20 cellular contexts compared by ENCODE assay signal in genomic region chr3:25548836-25549235, GRCh38.
DNase-seq lines count a peak whose midpoint lies in the region; ATAC-seq, FAIRE-seq and TF ChIP-seq lines count a peak whose summit lies in the region.
"Had no signal": no experiment of that assay in that cellular context is flagged by ENCODE, and none has a peak within 500 bp of the region (broad histone marks: within the 10 kb centered on the region; RNA-seq: fewer than 3 reads in every experiment).

No MANE protein-coding gene starts in this region.

- H3K27ac ChIP-seq in left ventricle myocardium inferior (replicated peaks): peak overlapping the region; percentile 3
- H3K27ac ChIP-seq in heart right ventricle: no peak overlapping the region
- H3K27ac ChIP-seq in endothelial cell of umbilical vein (ENCODE audit: insufficient read depth, low read depth, low read length): no peak overlapping the region
- H3K27ac ChIP-seq: GM23248 had no signal

- no peak for TF ChIP-seq POLR2A in endothelial cell of umbilical vein (IDR thresholded peaks at IDR 0.05; ENCODE audit: low read depth, low read length)

- dilution Hi-C loops in endothelial cell of umbilical vein (cut with MboI; ENCODE audit: extremely low pct_ligation_motif_present, low sequenced_read_pairs): no loop called here

- TF ChIP-seq CTCF in left ventricle myocardium inferior (IDR thresholded peaks at IDR 0.05; ENCODE audit: borderline replicate concordance) (peak; percentile 14), heart right ventricle (IDR thresholded peaks at IDR 0.05) (peak in 1 of 9 donors; percentile 7), endothelial cell of umbilical vein (IDR thresholded peaks at IDR 0.05; ENCODE audit: extremely low read depth in 1 of 2, insufficient read depth in 1 of 2, low read depth in 1 of 2, low read length in 2 of 2) (no peak), D721Med (IDR thresholded peaks at IDR 0.05; ENCODE audit: insufficient read depth, missing control alignments) (no peak)

- no peaks in the 10 kb centered on the region for H4K20me1 ChIP-seq in endothelial cell of umbilical vein (replicated peaks; ENCODE audit: control insufficient read depth, extremely low read depth, insufficient read depth, low read length)

- ATAC-seq in heart right ventricle (no peak), HG03097 (IDR thresholded peaks at IDR 0.05; ENCODE audit: low FRiP score, unreplicated experiment) (no peak)
- ATAC-seq in stimulated activated naive CD8-positive, alpha-beta T cell treated with anti-CD3 and anti-CD28 coated beads, Interleukin-15, Interleukin-2, amounts not matched to agents 100 U/mL and 50 U/mL, for 24 hours: no peak
- ATAC-seq: CD8-positive, alpha-beta T cell; HCT116; HepG2 had no signal

- intact Hi-C loops in left ventricle myocardium inferior (cut with micrococcal nuclease) (no loop called here), heart right ventricle (cut with DNase I) (no loop called here), endothelial cell of umbilical vein (cut with micrococcal nuclease) (no loop called here)

- POLR2A ChIA-PET in endothelial cell of umbilical vein (lab: Charles Lee): no interaction called here

- H3K9me3 ChIP-seq in left ventricle myocardium inferior (replicated peaks): peaks cover 4% of the 10 kb centered on the region
- H3K9me3 ChIP-seq in heart right ventricle: no peaks in the 10 kb centered on the region
- H3K9me3 ChIP-seq in endothelial cell of umbilical vein (replicated peaks; ENCODE audit: control insufficient read depth, insufficient read depth, low read length): no peaks in the 10 kb centered on the region

- no peaks in the 10 kb centered on the region for H3K27me3 ChIP-seq in left ventricle myocardium inferior (ENCODE audit: low read depth)
- H3K27me3 ChIP-seq in heart right ventricle: no peaks in the 10 kb centered on the region
- no peaks in the 10 kb centered on the region for H3K27me3 ChIP-seq in endothelial cell of umbilical vein (ENCODE audit: control insufficient read depth in 2 of 2, insufficient read depth in 2 of 2, low read length in 2 of 2)

- no peaks in the 10 kb centered on the region for H3K9me1 ChIP-seq in endothelial cell of umbilical vein (replicated peaks; ENCODE audit: control insufficient read depth, extremely low read depth, insufficient read depth, low read length)

- BruUV-seq in endothelial cell of umbilical vein (replicated peaks; lab: Mats Ljungman, UMichigan): no TSS peak

- WGBS in heart right ventricle, 2 donors: 53 to 58% methylated on average over 2 of the region's 2 CpGs

- no peak overlapping the region for H3K4me2 ChIP-seq in endothelial cell of umbilical vein (ENCODE audit: insufficient read depth, low read length)

- H3K4me3 ChIP-seq in left ventricle myocardium inferior: no peak overlapping the region
- no peak overlapping the region for H3K4me3 ChIP-seq in heart right ventricle
- H3K4me3 ChIP-seq in endothelial cell of umbilical vein (replicated peaks in 1 of 3; ENCODE audit: insufficient read depth in 1 of 3, low read depth in 1 of 3, low read length in 3 of 3): no peak overlapping the region
- H3K4me3 ChIP-seq: GM23248 had no signal

- H2AFZ ChIP-seq in endothelial cell of umbilical vein (ENCODE audit: low read depth, low read length): no peak overlapping the region
- H2AFZ ChIP-seq: GM23248 had no signal

- H3K9ac ChIP-seq in endothelial cell of umbilical vein (replicated peaks; ENCODE audit: extremely low read depth, insufficient read depth, low read length): no peak overlapping the region
- H3K9ac ChIP-seq: GM23248 had no signal

- H3K4me1 ChIP-seq in left ventricle myocardium inferior (peaks cover 45% of the 10 kb centered on the region), heart right ventricle (peaks cover 0 to 22% (median 3%) of the 10 kb centered on the region in 9 donors), endothelial cell of umbilical vein (ENCODE audit: control insufficient read depth, extremely low read depth, insufficient read depth, low read length) (peaks cover 9% of the 10 kb centered on the region)

- no peaks in the 10 kb centered on the region for H3K36me3 ChIP-seq in left ventricle myocardium inferior
- no peaks in the 10 kb centered on the region for H3K36me3 ChIP-seq in heart right ventricle
- H3K36me3 ChIP-seq in endothelial cell of umbilical vein (ENCODE audit: control insufficient read depth in 2 of 2, extremely low read depth in 1 of 2, insufficient read depth in 2 of 2, low read length in 2 of 2): no peaks in the 10 kb centered on the region

- FAIRE-seq in endothelial cell of umbilical vein (lab: Jason Lieb, UNC): peak; percentile 66
- no peak for FAIRE-seq in D721Med (lab: Jason Lieb, UNC)
- FAIRE-seq: HepG2 had no signal

- CTCF ChIA-PET in endothelial cell of umbilical vein (lab: Charles Lee): interaction anchor here (0.6 to 1.4 kb wide), 8 partner anchors 13 to 45 kb away, joined by 3 to 5 read pairs (median 4); no protein-coding TSS in a partner anchor

- DNase-seq in left ventricle myocardium inferior (no peak), heart right ventricle (no peak), endothelial cell of umbilical vein (ENCODE audit: low read depth, low spot score) (peak; percentile 75), kidney tubule cell (ENCODE audit: low spot score) (peak; percentile 51), activated T-cell treated with anti-CD3 and anti-CD28 coated beads for 4 hours (no peak), D721Med (ENCODE audit: insufficient read length, low spot score) (no peak)
- DNase-seq in stimulated activated naive CD8-positive, alpha-beta T cell treated with anti-CD3 and anti-CD28 coated beads, Interleukin-15, Interleukin-2, amounts not matched to agents 100 U/mL and 50 U/mL, for 24 hours: no peak
- DNase-seq: CD8-positive, alpha-beta T cell; DMS79 treated with DMSO at 0.1 percent for 48 hours; GM23248; KG1; NCI-H1092; NCI-H146; NCI-H2081 treated with DMSO at 0.1 percent for 48 hours; NCI-H345; NCI-H526 treated with DMSO at 0.1 percent for 48 hours; SIG-M5 had no signal

- peaks cover 2% of the 10 kb centered on the region for H3K79me2 ChIP-seq in endothelial cell of umbilical vein (ENCODE audit: control insufficient read depth, insufficient read depth, low read length)

TF ChIP-seq in endothelial cell of umbilical vein, 7 proteins besides CTCF, POLR2A, EP300 and RAD21:
- TF ChIP-seq FOS (IDR thresholded peaks at IDR 0.05; ENCODE audit: borderline replicate concordance, insufficient read depth, low read length): no peak
- TF ChIP-seq MAX (IDR thresholded peaks at IDR 0.05; ENCODE audit: insufficient read depth, insufficient read length): no peak
- TF ChIP-seq JUN (IDR thresholded peaks at IDR 0.05; ENCODE audit: borderline replicate concordance, insufficient read depth, insufficient read length, low read depth): no peak
- TF ChIP-seq EZH2 (IDR thresholded peaks at IDR 0.05; ENCODE audit: borderline replicate concordance, low read depth, low read length, severe bottlenecking): no peak
- TF ChIP-seq GATA2 (IDR thresholded peaks at IDR 0.05; ENCODE audit: insufficient read depth, insufficient read length, low read depth, low read length): no peak
- TF ChIP-seq MYC (IDR thresholded peaks at IDR 0.05; ENCODE audit: low read depth, low read length): no peak
- no peak for TF ChIP-seq POLR2AphosphoS5 (IDR thresholded peaks at IDR 0.05; ENCODE audit: insufficient read depth, low read depth, low read length)

Comparison
In these comparisons a context has a peak if more than half of its experiments do, and no peak if none do; other contexts are left out.
1. DNase-seq: peak in endothelial cell of umbilical vein (single experiment) and kidney tubule cell (single experiment); none in left ventricle myocardium inferior (single experiment), heart right ventricle (0 of 2), activated T-cell treated with anti-CD3 and anti-CD28 coated beads for 4 hours (single experiment), stimulated activated naive CD8-positive, alpha-beta T cell treated with anti-CD3 and anti-CD28 coated beads, Interleukin-15, Interleukin-2, amounts not matched to agents 100 U/mL and 50 U/mL, for 24 hours (single experiment) and D721Med (single experiment).